8 cellular contexts compared by ENCODE assay signal in genomic region chr17:7716901-7717755, GRCh38. TPM values are rescaled to one million over a fixed set of nuclear protein-coding genes. Genes with fewer than 3 reads are reported as not detected.
A peak's percentile ranks its signal among the peaks of the same experiment; 100 is the strongest.
DNase-seq lines count a peak whose midpoint lies in the region; ATAC-seq and TF ChIP-seq lines count a peak whose summit lies in the region.

A gene with protein sequence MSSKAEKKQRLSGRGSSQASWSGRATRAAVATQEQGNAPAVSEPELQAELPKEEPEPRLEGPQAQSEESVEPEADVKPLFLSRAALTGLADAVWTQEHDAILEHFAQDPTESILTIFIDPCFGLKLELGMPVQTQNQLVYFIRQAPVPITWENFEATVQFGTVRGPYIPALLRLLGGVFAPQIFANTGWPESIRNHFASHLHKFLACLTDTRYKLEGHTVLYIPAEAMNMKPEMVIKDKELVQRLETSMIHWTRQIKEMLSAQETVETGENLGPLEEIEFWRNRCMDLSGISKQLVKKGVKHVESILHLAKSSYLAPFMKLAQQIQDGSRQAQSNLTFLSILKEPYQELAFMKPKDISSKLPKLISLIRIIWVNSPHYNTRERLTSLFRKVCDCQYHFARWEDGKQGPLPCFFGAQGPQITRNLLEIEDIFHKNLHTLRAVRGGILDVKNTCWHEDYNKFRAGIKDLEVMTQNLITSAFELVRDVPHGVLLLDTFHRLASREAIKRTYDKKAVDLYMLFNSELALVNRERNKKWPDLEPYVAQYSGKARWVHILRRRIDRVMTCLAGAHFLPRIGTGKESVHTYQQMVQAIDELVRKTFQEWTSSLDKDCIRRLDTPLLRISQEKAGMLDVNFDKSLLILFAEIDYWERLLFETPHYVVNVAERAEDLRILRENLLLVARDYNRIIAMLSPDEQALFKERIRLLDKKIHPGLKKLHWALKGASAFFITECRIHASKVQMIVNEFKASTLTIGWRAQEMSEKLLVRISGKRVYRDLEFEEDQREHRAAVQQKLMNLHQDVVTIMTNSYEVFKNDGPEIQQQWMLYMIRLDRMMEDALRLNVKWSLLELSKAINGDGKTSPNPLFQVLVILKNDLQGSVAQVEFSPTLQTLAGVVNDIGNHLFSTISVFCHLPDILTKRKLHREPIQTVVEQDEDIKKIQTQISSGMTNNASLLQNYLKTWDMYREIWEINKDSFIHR (N-terminal part only) (plus strand): TSS chr17:7717744. CDS start chr17:7719735, 1,991 bp downstream.

- no peak within 1 kb of the TSS for H2AK5ac ChIP-seq in mesenchymal stem cell (ENCODE audit: low read length, severe bottlenecking)

- no peak for ATAC-seq in HG03097 (IDR thresholded peaks at IDR 0.05; ENCODE audit: low FRiP score, unreplicated experiment)

- TF ChIP-seq CTCF in AG04449 (IDR thresholded peaks at IDR 0.05; ENCODE audit: insufficient read depth, low read length, missing control alignments) (peak; percentile 69), GM13976 (IDR thresholded peaks at IDR 0.05; ENCODE audit: borderline replicate concordance, control extremely low read depth, extremely low read depth, insufficient read depth, missing control alignments) (peak; percentile 47), epithelial cell of esophagus (IDR thresholded peaks at IDR 0.05; ENCODE audit: insufficient read depth, low read depth, low read length, missing control alignments) (peak; percentile 53)

- peak within 1 kb of the TSS; percentile 36 to 94 for H3K4ac ChIP-seq in mesenchymal stem cell (ENCODE audit: low read depth in 1 of 2, low read length in 2 of 2)

- peak within 1 kb of the TSS; percentile 65 for H4K91ac ChIP-seq in mesenchymal stem cell (ENCODE audit: low read length)

- peak; percentile 24 for DNase-seq in AG04449 (ENCODE audit: low read depth, low spot score)
- DNase-seq in GM13976 (ENCODE audit: low spot score) = peak; percentile 85
- DNase-seq in NCI-H2171 treated with DMSO at 0.1 percent for 48 hours (lab: John Stamatoyannopoulos, UW) = peak; percentile 98
- peak; percentile 84 for DNase-seq in activated CD8-positive, alpha-beta memory T cell treated with anti-CD3 and anti-CD28 coated beads for 24 hours
- DNase-seq in epithelial cell of esophagus (ENCODE audit: low read depth) = peak; percentile 92
- peak; percentile 92 for DNase-seq in mesenchymal stem cell
- peak; percentile 38 to 47 for DNase-seq in stimulated activated CD8-positive, alpha-beta memory T cell treated with anti-CD3 and anti-CD28 coated beads, Interleukin-7, amount 100 ng/mL, for 48 hours (ENCODE audit: extremely low read depth in 1 of 2, low read depth in 1 of 2)

- peak within 1 kb of the TSS; percentile 97 for H2BK15ac ChIP-seq in mesenchymal stem cell (ENCODE audit: low read depth, poor library complexity, severe bottlenecking)

- peak within 1 kb of the TSS; percentile 83 for H2AFZ ChIP-seq in mesenchymal stem cell (ENCODE audit: low read depth, low read length)

- H3K23ac ChIP-seq in mesenchymal stem cell (ENCODE audit: low read length in 2 of 2) = peak within 1 kb of the TSS in 1 of 2 experiments; percentile 38

- 2% methylated on average over 59 of the region's 64 CpGs for WGBS in mesenchymal stem cell

- peak within 1 kb of the TSS in 1 of 2 experiments; percentile 76 for H3K14ac ChIP-seq in mesenchymal stem cell (ENCODE audit: low read length in 2 of 2)

- no peaks in the 10 kb centered on the region for H3K9me3 ChIP-seq in mesenchymal stem cell (ENCODE audit: control insufficient read depth, low read length)

- peak within 1 kb of the TSS; percentile 78 for H2BK120ac ChIP-seq in mesenchymal stem cell (ENCODE audit: low read depth, low read length)

- peak within 1 kb of the TSS; percentile 91 for H4K8ac ChIP-seq in mesenchymal stem cell (ENCODE audit: low read length)

- POLR2A ChIA-PET in AG04449 (lab: Yijun Ruan, JAX) = interaction anchor here (0.6 to 1.0 kb wide), 2 partner anchors 28 to 136 kb away, joined by 4 read pairs; no protein-coding TSS in a partner anchor

- H3K36me3 ChIP-seq in mesenchymal stem cell (ENCODE audit: control insufficient read depth in 1 of 2, insufficient read depth in 2 of 2, low read depth in 1 of 2, low read length in 2 of 2) = no peaks in the 10 kb centered on the region

- in situ Hi-C loops in GM13976 (cut with MboI; ENCODE audit: low sequenced_read_pairs, unreplicated experiment) = no loop called here

- peaks cover 5% of the 10 kb centered on the region for H3K79me1 ChIP-seq in mesenchymal stem cell (replicated peaks; ENCODE audit: low read length, poor library complexity, severe bottlenecking)

- H3K4me3 ChIP-seq in AG04449 (ENCODE audit: low read depth, low read length) (peak within 1 kb of the TSS; percentile 71), epithelial cell of esophagus (ENCODE audit: low read length) (peak within 1 kb of the TSS; percentile 61), mesenchymal stem cell (ENCODE audit: insufficient read depth in 1 of 2, low read depth in 1 of 2, low read length in 2 of 2) (peak within 1 kb of the TSS; percentile 79)

- peaks cover 13% of the 10 kb centered on the region for H3K4me1 ChIP-seq in mesenchymal stem cell (ENCODE audit: control insufficient read depth, insufficient read depth, low read depth, low read length)

- H3K9ac ChIP-seq in mesenchymal stem cell (ENCODE audit: low read length) = peak within 1 kb of the TSS; percentile 76

- H3K27ac ChIP-seq in mesenchymal stem cell (ENCODE audit: low read length, poor library complexity, severe bottlenecking) = peak within 1 kb of the TSS; percentile 39

- H2BK5ac ChIP-seq in mesenchymal stem cell (ENCODE audit: low read depth, low read length, poor library complexity, severe bottlenecking) = no peak within 1 kb of the TSS

- peak within 1 kb of the TSS; percentile 89 for H3K18ac ChIP-seq in mesenchymal stem cell (ENCODE audit: low read depth in 1 of 2, low read length in 2 of 2)

- H3K4me2 ChIP-seq in mesenchymal stem cell (ENCODE audit: low read length, poor library complexity, severe bottlenecking) = peak within 1 kb of the TSS; percentile 97

- peaks cover 39 to 79% of the 10 kb centered on the region in 2 experiments for H3K27me3 ChIP-seq in mesenchymal stem cell (ENCODE audit: control insufficient read depth in 1 of 2, insufficient read depth in 1 of 2, low read length in 2 of 2)

- CTCF ChIA-PET in AG04449 (lab: Yijun Ruan, JAX) = interaction anchor here (1.0 to 4.8 kb wide), 11 partner anchors 11 to 201 kb away, joined by 3 to 35 read pairs (median 5); partner anchors contain the start of genes EFNB3, TP53 and WRAP53

- peak within 1 kb of the TSS; percentile 12 to 48 for H2BK12ac ChIP-seq in mesenchymal stem cell (ENCODE audit: low read length in 2 of 2)

RNA-seq across cellular contexts. Expression of the gene that starts here (rescaled TPM):
- 0.06 TPM for polyA plus RNA-seq in mesenchymal stem cell (2013, experiment 1 of 2)
- polyA plus RNA-seq in mesenchymal stem cell (2013, experiment 2 of 2) = 0.01 TPM

Comparison
In these comparisons a context has a peak if more than half of its experiments do, and no peak if none do; other contexts are left out.
1. DNase-seq: peak in every context shown above with its lines; median percentile 98 in NCI-H2171 treated with DMSO at 0.1 percent for 48 hours; 92 in epithelial cell of esophagus; 92 in mesenchymal stem cell; 85 in GM13976; 84 in activated CD8-positive, alpha-beta memory T cell treated with anti-CD3 and anti-CD28 coated beads for 24 hours; 42 in stimulated activated CD8-positive, alpha-beta memory T cell treated with anti-CD3 and anti-CD28 coated beads, Interleukin-7, amount 100 ng/mL, for 48 hours; 24 in AG04449.